In the genomic region with DNA sequence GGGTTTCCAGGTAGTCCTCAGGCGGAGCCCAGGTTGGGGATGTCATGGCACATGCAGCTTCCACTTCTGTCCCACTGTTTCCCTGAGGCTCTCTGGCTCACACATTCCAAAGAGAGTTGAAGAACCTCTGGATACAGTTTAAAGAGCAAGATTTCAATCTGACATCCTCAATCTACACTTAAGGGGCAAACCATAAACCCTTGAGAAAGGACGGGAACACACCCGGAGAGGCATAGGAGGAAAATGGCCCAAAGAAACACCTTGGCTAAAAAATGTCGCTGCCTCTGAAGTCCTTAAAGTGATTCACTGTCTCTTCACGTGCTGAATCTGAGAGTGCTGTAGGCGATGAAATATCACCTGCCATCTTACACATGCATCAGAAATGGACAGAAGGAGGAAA, we compare ENCODE assay signal across 15 cellular contexts.
"Had no signal": no experiment of that assay in that cellular context is flagged by ENCODE, and none has a peak within 500 bp of the region (broad histone marks: within the 10 kb centered on the region; RNA-seq: fewer than 3 reads in every experiment).

No MANE protein-coding gene starts in this region.

- H3K36me3 ChIP-seq: cardiac muscle cell, lower lobe of right lung, neutrophil, pancreas, suprapubic skin had no signal

- H3K4me3 ChIP-seq: cardiac muscle cell, hepatocyte, lower lobe of right lung, pancreas, suprapubic skin had no signal

- DNase-seq: activated CD4-positive, CD25-positive, alpha-beta regulatory T cell treated with anti-CD3 and anti-CD28 coated beads, Interleukin-2, amount 50 U/mL, for 72 hours; activated CD8-positive, alpha-beta memory T cell treated with anti-CD3 and anti-CD28 coated beads for 24 hours; activated gamma-delta T cell; dermis blood vessel endothelial cell; effector memory CD4-positive, alpha-beta T cell; foreskin fibroblast; lower lobe of right lung; stimulated activated CD4-positive, alpha-beta T cell treated with anti-CD3 and anti-CD28 coated beads, Interleukin-2, amount 100 ng/mL, for 24 hours; stimulated activated naive CD8-positive, alpha-beta T cell treated with anti-CD3 and anti-CD28 coated beads, Interleukin-15, Interleukin-2, amounts not matched to agents 100 U/mL and 50 U/mL, for 24 hours had no signal

- ATAC-seq: lower lobe of right lung; natural killer cell treated with Interleukin-12 subunit alpha and Interleukin-12 subunit beta and Interleukin-15 and Interleukin-18, amount 100 ng/mL, for 72 hours; pancreas; stimulated activated naive CD8-positive, alpha-beta T cell treated with anti-CD3 and anti-CD28 coated beads, Interleukin-15, Interleukin-2, amounts not matched to agents 100 U/mL and 50 U/mL, for 24 hours had no signal

- H3K27me3 ChIP-seq: cardiac muscle cell, hepatocyte, neutrophil, pancreas, suprapubic skin had no signal

- H3K27ac ChIP-seq: cardiac muscle cell had no signal

- H3K4me2 ChIP-seq: hepatocyte had no signal

- H3K9me3 ChIP-seq: lower lobe of right lung, neutrophil, pancreas, suprapubic skin had no signal

- H2AFZ ChIP-seq: hepatocyte had no signal
